In genomic region chr4:127261476-127261875, GRCh38 we compare ENCODE assay signal across 20 cellular contexts.
A peak's percentile ranks its signal among the peaks of the same experiment; 100 is the strongest.
DNase-seq lines count a peak whose midpoint lies in the region; FAIRE-seq and TF ChIP-seq lines count a peak whose summit lies in the region.
"Had no signal": no experiment of that assay in that cellular context is flagged by ENCODE, and none has a peak within 500 bp of the region (broad histone marks: within the 10 kb centered on the region; RNA-seq: fewer than 3 reads in every experiment).

No MANE protein-coding gene starts in this region.

- H3K36me3 ChIP-seq in ovary, result no peaks in the 10 kb centered on the region
- H3K36me3 ChIP-seq: esophagus muscularis mucosa, right lobe of liver had no signal

- TF ChIP-seq CTCF in 22Rv1 (IDR thresholded peaks at IDR 0.05) (no peak), astrocyte of the spinal cord (IDR thresholded peaks at IDR 0.05; ENCODE audit: low read depth, low read length) (no peak), ovary (IDR thresholded peaks at IDR 0.05) (no peak)

- WGBS in ovary, 3 donors, result 60 to 79% (median 78%) methylated on average over 1 of the region's 1 CpG

- intact Hi-C loops in ovary (cut with DNase I), result no loop called here

- H3K4me3 ChIP-seq in astrocyte of the spinal cord (ENCODE audit: low read depth, low read length) (no peak overlapping the region), ovary (no peak overlapping the region)
- H3K4me3 ChIP-seq: esophagus muscularis mucosa, right lobe of liver had no signal

- no peak for TF ChIP-seq EP300 in ovary (IDR thresholded peaks at IDR 0.05)

- peak; percentile 29 for DNase-seq in HT-29 (ENCODE audit: low spot score)
- peak; percentile 16 for DNase-seq in astrocyte of the spinal cord (ENCODE audit: low read depth, low spot score)
- peak; percentile 15 for DNase-seq in left kidney (ENCODE audit: low read depth, low spot score)
- no peak for DNase-seq in HTR-8/SVneo (ENCODE audit: insufficient read length, low spot score)
- no peak for DNase-seq in ovary
- no peak for DNase-seq in NCI-H774 (lab: John Stamatoyannopoulos, UW)
- no peak for DNase-seq in T-helper 9 cell
- DNase-seq: activated naive CD4-positive, alpha-beta T cell treated with anti-CD3 and anti-CD28 coated beads for 36 hours; activated T-cell treated with anti-CD3 and anti-CD28 coated beads, Interleukin-2, amount 50 U/mL, for 1 hour; amniotic stem cell; Calu3; Karpas-422; kidney glomerular epithelial cell; NCI-H1092 treated with DMSO at 0.1 percent for 48 hours; NCI-H82; posterior cingulate gyrus; right lobe of liver had no signal

- in situ Hi-C loops in astrocyte of the spinal cord (cut with HindIII; ENCODE audit: low sequenced_read_pairs), result no loop called here

- no peak for TF ChIP-seq POLR2A in ovary (IDR thresholded peaks at IDR 0.05)

- H3K27ac ChIP-seq in 22Rv1 (peak overlapping the region; percentile 17; the same call in 1 of the 2 replicates), ovary (no peak overlapping the region)
- H3K27ac ChIP-seq: C4-2B, esophagus muscularis mucosa, right lobe of liver had no signal

- H3K9me3 ChIP-seq in ovary, result no peaks in the 10 kb centered on the region
- H3K9me3 ChIP-seq: esophagus muscularis mucosa, right lobe of liver had no signal

- FAIRE-seq in HTR-8/SVneo (lab: Jason Lieb, UNC), result no peak

- H3K4me1 ChIP-seq in ovary (ENCODE audit: insufficient read depth), result no peaks in the 10 kb centered on the region
- H3K4me1 ChIP-seq: esophagus muscularis mucosa, right lobe of liver had no signal

- H3K27me3 ChIP-seq in ovary, result no peaks in the 10 kb centered on the region
- H3K27me3 ChIP-seq: esophagus muscularis mucosa, right lobe of liver had no signal

Comparison
In these comparisons a context has a peak if more than half of its experiments do, and no peak if none do; other contexts are left out.
1. DNase-seq: peak in HT-29 (single experiment), astrocyte of the spinal cord (single experiment) and left kidney (single experiment); none in HTR-8/SVneo (single experiment), ovary (0 of 5), NCI-H774 (single experiment) and T-helper 9 cell (single experiment).